In genomic region chr4:113013746-113014145, GRCh38 we compare ENCODE assay signal across 29 cellular contexts.
"Had no signal": no experiment of that assay in that cellular context is flagged by ENCODE, and none has a peak within 500 bp of the region (broad histone marks: within the 10 kb centered on the region; RNA-seq: fewer than 3 reads in every experiment).

No MANE protein-coding gene starts in this region.

- H3K4me1 ChIP-seq: adrenal gland, body of pancreas, psoas muscle, stomach, thyroid gland, upper lobe of left lung had no signal

- H3K9me3 ChIP-seq: adrenal gland, body of pancreas, gastroesophageal sphincter, neutrophil, psoas muscle, sigmoid colon, stomach, thyroid gland, upper lobe of left lung had no signal

- H3K4me3 Mint-ChIP-seq: activated CD4-positive, alpha-beta memory T cell treated with anti-CD3 and anti-CD28 coated beads, Interleukin-2, amount 10 ng/mL, durations not matched to agents 7 days and 5 days; activated CD4-positive, alpha-beta T cell treated with anti-CD3 and anti-CD28 coated beads, Interleukin-2, amount 10 ng/mL, durations not matched to agents 24 days and 14 days; activated naive CD8-positive, alpha-beta T cell; activated T-cell treated with anti-CD3 and anti-CD28 coated beads, Interleukin-2, amount 50 U/mL, for 4 hours; effector memory CD8-positive, alpha-beta T cell; nephron; stimulated activated naive B cell treated with anti-CD40 and anti-IgM and Interleukin-4, amounts not matched to agents 10 μg/mL and 1 μg/mL and 100 μg/mL, for 72 hours had no signal

- H3K27ac ChIP-seq: adrenal gland, body of pancreas, coronary artery, gastroesophageal sphincter, neutrophil, psoas muscle, sigmoid colon, stomach, thyroid gland, upper lobe of left lung had no signal

- H3K79me2 ChIP-seq: parathyroid adenoma had no signal

- H3K9me3 Mint-ChIP-seq: activated CD4-positive, alpha-beta memory T cell treated with anti-CD3 and anti-CD28 coated beads, Interleukin-2, amount 10 ng/mL, durations not matched to agents 7 days and 5 days; activated CD4-positive, alpha-beta T cell treated with anti-CD3 and anti-CD28 coated beads, Interleukin-2, amount 10 ng/mL, durations not matched to agents 24 days and 14 days; activated T-cell treated with anti-CD3 and anti-CD28 coated beads, Interleukin-2, amount 50 U/mL, for 4 hours; nephron; stimulated activated naive B cell treated with anti-CD40 and anti-IgM and Interleukin-4, amounts not matched to agents 10 μg/mL and 1 μg/mL and 100 μg/mL, for 72 hours had no signal

- H3K9ac ChIP-seq: parathyroid adenoma had no signal

- H3K36me3 ChIP-seq: adrenal gland, gastroesophageal sphincter, neutrophil, sigmoid colon, stomach, thyroid gland, upper lobe of left lung had no signal

- H3K4me1 Mint-ChIP-seq: activated CD4-positive, alpha-beta memory T cell treated with anti-CD3 and anti-CD28 coated beads, Interleukin-2, amount 10 ng/mL, durations not matched to agents 7 days and 5 days; activated CD4-positive, alpha-beta T cell treated with anti-CD3 and anti-CD28 coated beads, Interleukin-2, amount 10 ng/mL, durations not matched to agents 24 days and 14 days; stimulated activated naive B cell treated with anti-CD40 and anti-IgM and Interleukin-4, amounts not matched to agents 10 μg/mL and 1 μg/mL and 100 μg/mL, for 72 hours had no signal

- H3K4me3 ChIP-seq: adrenal gland, body of pancreas, coronary artery, gastroesophageal sphincter, psoas muscle, sigmoid colon, stomach, thyroid gland, upper lobe of left lung had no signal

- H3K27me3 Mint-ChIP-seq: activated CD4-positive, alpha-beta T cell treated with anti-CD3 and anti-CD28 coated beads, Interleukin-2, amount 10 ng/mL, durations not matched to agents 24 days and 14 days; effector memory CD8-positive, alpha-beta T cell; stimulated activated naive B cell treated with anti-CD40 and anti-IgM and Interleukin-4, amounts not matched to agents 10 μg/mL and 1 μg/mL and 100 μg/mL, for 72 hours had no signal

- H3K27ac Mint-ChIP-seq: activated CD4-positive, alpha-beta memory T cell treated with anti-CD3 and anti-CD28 coated beads, Interleukin-2, amount 10 ng/mL, durations not matched to agents 7 days and 5 days; activated CD4-positive, alpha-beta T cell treated with anti-CD3 and anti-CD28 coated beads, Interleukin-2, amount 10 ng/mL, durations not matched to agents 24 days and 14 days; activated naive CD8-positive, alpha-beta T cell; effector memory CD8-positive, alpha-beta T cell; nephron; stimulated activated naive B cell treated with anti-CD40 and anti-IgM and Interleukin-4, amounts not matched to agents 10 μg/mL and 1 μg/mL and 100 μg/mL, for 72 hours had no signal

- H3K27me3 ChIP-seq: adrenal gland, body of pancreas, gastroesophageal sphincter, neutrophil, sigmoid colon, stomach, thyroid gland, upper lobe of left lung had no signal

- DNase-seq: activated CD4-positive, alpha-beta memory T cell treated with anti-CD3 and anti-CD28 coated beads, Interleukin-2, amount 10 ng/mL, durations not matched to agents 7 days and 5 days; activated CD4-positive, alpha-beta T cell treated with anti-CD3 and anti-CD28 coated beads, Interleukin-2, amount 10 ng/mL, durations not matched to agents 24 days and 14 days; activated CD4-positive, CD25-positive, alpha-beta regulatory T cell treated with anti-CD3 and anti-CD28 coated beads, Interleukin-2, amount 50 U/mL, for 72 hours; activated naive CD4-positive, alpha-beta T cell treated with Interleukin-2 at 50 U/mL for 16 hours; activated T-cell treated with anti-CD3 and anti-CD28 coated beads, Interleukin-2, amount 50 U/mL, for 4 hours; adrenal gland; aorta; body of pancreas; effector memory CD8-positive, alpha-beta T cell; erythroblast; head of caudate nucleus; hippocampal formation; left cardiac atrium; left ventricle myocardium superior; psoas muscle; sigmoid colon; stimulated activated CD4-positive, alpha-beta T cell treated with anti-CD3 and anti-CD28 coated beads, Interleukin-15, amount 100 ng/mL, for 24 hours; stimulated activated CD4-positive, alpha-beta T cell treated with anti-CD3 and anti-CD28 coated beads, Interleukin-2, amount 100 ng/mL, for 24 hours; stimulated activated naive B cell treated with anti-CD40 and anti-IgM and Interleukin-4, amounts not matched to agents 10 μg/mL and 1 μg/mL and 100 μg/mL, for 72 hours; stomach; T-helper 2 cell; thyroid gland; upper lobe of left lung had no signal

- H3K36me3 Mint-ChIP-seq: activated naive CD8-positive, alpha-beta T cell; stimulated activated naive B cell treated with anti-CD40 and anti-IgM and Interleukin-4, amounts not matched to agents 10 μg/mL and 1 μg/mL and 100 μg/mL, for 72 hours had no signal
